In the genomic region with DNA sequence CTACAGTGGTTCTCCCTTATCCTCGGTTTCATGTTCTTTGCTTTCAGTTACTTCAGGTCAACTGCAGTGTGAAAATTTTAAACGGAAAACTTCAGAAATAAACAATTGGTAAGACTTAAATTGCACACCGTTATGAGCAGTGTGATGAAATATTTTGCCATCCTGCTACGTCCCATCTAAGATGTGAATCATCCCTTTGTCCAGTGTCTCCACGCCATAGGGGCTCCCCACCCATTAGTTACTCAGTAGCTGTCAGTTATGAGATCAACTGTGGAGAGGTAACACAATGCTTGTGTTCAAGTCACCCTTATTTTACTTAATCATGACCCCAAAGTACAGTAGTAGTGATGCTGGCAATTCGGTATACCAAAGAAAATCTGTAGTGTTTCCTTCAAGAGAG, we compare ENCODE assay signal across 12 cellular contexts. TPM values are rescaled to one million over a fixed set of nuclear protein-coding genes. Genes with fewer than 3 reads are reported as not detected.
A peak's percentile ranks its signal among the peaks of the same experiment; 100 is the strongest.
DNase-seq lines count a peak whose midpoint lies in the region; ATAC-seq and TF ChIP-seq lines count a peak whose summit lies in the region.
"Had no signal": no experiment of that assay in that cellular context is flagged by ENCODE, and none has a peak within 500 bp of the region (broad histone marks: within the 10 kb centered on the region; RNA-seq: fewer than 3 reads in every experiment).

No MANE protein-coding gene starts in this region.

- DNase-seq in EL = peak; percentile 80
- DNase-seq in PC-3 = peak; percentile 54
- peak; percentile 83 for DNase-seq in choroid plexus epithelial cell (ENCODE audit: low read depth)
- DNase-seq in nephron progenitor cell = no peak
- DNase-seq in activated CD8-positive, alpha-beta T cell treated with anti-CD3 and anti-CD28 coated beads for 36 hours = no peak
- DNase-seq in neuronal stem cell (ENCODE audit: low spot score) = no peak
- DNase-seq: activated CD4-positive, alpha-beta T cell treated with anti-CD3 and anti-CD28 coated beads for 1 hour; CD4-positive, CD25-positive, alpha-beta regulatory T cell; KBM-7; NCI-H2081 had no signal

- no peak overlapping the region for H2BK12ac ChIP-seq in neuronal stem cell (ENCODE audit: low read length)

- TF ChIP-seq CTCF in PC-3 (conservative IDR thresholded peaks at IDR 0.05; ENCODE audit: low read depth, low read length) (no peak), choroid plexus epithelial cell (conservative IDR thresholded peaks at IDR 0.05; ENCODE audit: low read depth, low read length) (no peak), nephron (IDR thresholded peaks at IDR 0.05; ENCODE audit: unreplicated experiment in 3 of 3) (no peak), nephron progenitor cell (IDR thresholded peaks at IDR 0.05) (no peak)
- no peak for TF ChIP-seq CTCF in activated CD8-positive, alpha-beta T cell treated with anti-CD3 and anti-CD28 coated beads for 36 hours (IDR thresholded peaks at IDR 0.05)

- H3K4me3 ChIP-seq in PC-3 (ENCODE audit: low read length) (no peak overlapping the region), choroid plexus epithelial cell (ENCODE audit: low read depth, low read length) (no peak overlapping the region), neuronal stem cell (ENCODE audit: low read length in 2 of 2) (no peak overlapping the region)

- H3K79me2 ChIP-seq in PC-3 (ENCODE audit: low read length) = peaks cover 86% of the 10 kb centered on the region

- H3K27me3 ChIP-seq in PC-3 (ENCODE audit: low read length) (no peaks in the 10 kb centered on the region), neuronal stem cell (ENCODE audit: control insufficient read depth in 3 of 3, insufficient read depth in 3 of 3, low read depth in 1 of 3, low read length in 3 of 3) (no peaks in the 10 kb centered on the region)

- intact Hi-C loops in PC-3 (cut with micrococcal nuclease) = loop anchor here (5.0 kb wide), 2 partner anchors 42 to 157 kb away; no protein-coding TSS in a partner anchor
- intact Hi-C loops in activated CD8-positive, alpha-beta T cell treated with anti-CD3 and anti-CD28 coated beads for 36 hours (cut with micrococcal nuclease) = no loop called here

- H3K9me3 ChIP-seq in PC-3 (ENCODE audit: low read length) (no peaks in the 10 kb centered on the region), neuronal stem cell (replicated peaks in 1 of 2; ENCODE audit: control insufficient read depth in 2 of 2, insufficient read depth in 1 of 2, low read depth in 1 of 2, low read length in 2 of 2) (peaks cover 0 to 10% of the 10 kb centered on the region in 2 donors)

- no peak overlapping the region for H3K4ac ChIP-seq in neuronal stem cell (ENCODE audit: low read length)

- H2BK5ac ChIP-seq in neuronal stem cell (ENCODE audit: low read length) = no peak overlapping the region

- no peak overlapping the region for H2AK5ac ChIP-seq in neuronal stem cell (ENCODE audit: low read depth, low read length)

- no peak overlapping the region for H2BK120ac ChIP-seq in neuronal stem cell (ENCODE audit: low read depth, low read length)

- no peak overlapping the region for H4K8ac ChIP-seq in neuronal stem cell (ENCODE audit: low read depth, low read length)

- peaks cover 4% of the 10 kb centered on the region for H3K9me3 Mint-ChIP-seq in nephron
- H3K9me3 Mint-ChIP-seq in nephron progenitor cell = peaks cover 10% of the 10 kb centered on the region
- H3K9me3 Mint-ChIP-seq in activated CD8-positive, alpha-beta T cell treated with anti-CD3 and anti-CD28 coated beads for 36 hours = no peaks in the 10 kb centered on the region

- CTCF ChIA-PET in PC-3 (lab: Charles Lee) = no interaction called here
- CTCF ChIA-PET in activated CD8-positive, alpha-beta T cell treated with anti-CD3 and anti-CD28 coated beads for 36 hours (lab: Charles Lee) = no interaction called here

- no peak overlapping the region for H3K27ac ChIP-seq in PC-3 (ENCODE audit: low read length)
- no peak overlapping the region for H3K27ac ChIP-seq in neuronal stem cell (replicated peaks; ENCODE audit: low read length)

- no peak overlapping the region for H3K18ac ChIP-seq in neuronal stem cell (ENCODE audit: low read length)

- peaks cover 2% of the 10 kb centered on the region for H3K36me3 ChIP-seq in PC-3 (ENCODE audit: low read depth, low read length)
- peaks cover 6 to 28% of the 10 kb centered on the region in 2 donors for H3K36me3 ChIP-seq in neuronal stem cell (replicated peaks in 1 of 2; ENCODE audit: control insufficient read depth in 2 of 2, insufficient read depth in 2 of 2, low read length in 2 of 2)

- H3K27me3 Mint-ChIP-seq in nephron (ENCODE audit: low read depth) (no peaks in the 10 kb centered on the region), nephron progenitor cell (ENCODE audit: low read depth, poor library complexity) (no peaks in the 10 kb centered on the region)
- peaks cover 16% of the 10 kb centered on the region for H3K27me3 Mint-ChIP-seq in activated CD8-positive, alpha-beta T cell treated with anti-CD3 and anti-CD28 coated beads for 36 hours
- H3K27me3 Mint-ChIP-seq: CD4-positive, CD25-positive, alpha-beta regulatory T cell had no signal

- H4K20me1 ChIP-seq in PC-3 (ENCODE audit: low read length) = peaks cover 52% of the 10 kb centered on the region

- H3K27ac Mint-ChIP-seq in nephron = peak overlapping the region in 2 of 3 experiments; percentile 7 to 65
- no peak overlapping the region for H3K27ac Mint-ChIP-seq in nephron progenitor cell
- H3K27ac Mint-ChIP-seq in activated CD8-positive, alpha-beta T cell treated with anti-CD3 and anti-CD28 coated beads for 36 hours = no peak overlapping the region
- H3K27ac Mint-ChIP-seq: CD4-positive, CD25-positive, alpha-beta regulatory T cell had no signal

- H3K23ac ChIP-seq in neuronal stem cell (ENCODE audit: low read depth, low read length, poor library complexity) = no peak overlapping the region

- H3K4me1 Mint-ChIP-seq in nephron = peaks cover 29% of the 10 kb centered on the region
- peaks cover 4% of the 10 kb centered on the region for H3K4me1 Mint-ChIP-seq in nephron progenitor cell
- no peaks in the 10 kb centered on the region for H3K4me1 Mint-ChIP-seq in activated CD8-positive, alpha-beta T cell treated with anti-CD3 and anti-CD28 coated beads for 36 hours (ENCODE audit: low read depth)
- H3K4me1 Mint-ChIP-seq: CD4-positive, CD25-positive, alpha-beta regulatory T cell had no signal

- H2AFZ ChIP-seq in PC-3 (ENCODE audit: low read length) (no peak overlapping the region), neuronal stem cell (ENCODE audit: low read length) (no peak overlapping the region)

- POLR2A ChIA-PET in PC-3 (lab: Charles Lee; ENCODE audit: unreplicated experiment) = no interaction called here
- POLR2A ChIA-PET in activated CD8-positive, alpha-beta T cell treated with anti-CD3 and anti-CD28 coated beads for 36 hours (lab: Charles Lee) = no interaction called here

- peak; percentile 39 for ATAC-seq in PC-3
- ATAC-seq in activated CD8-positive, alpha-beta T cell treated with anti-CD3 and anti-CD28 coated beads for 36 hours = no peak
- no peak for ATAC-seq in HG03457 (IDR thresholded peaks at IDR 0.05; ENCODE audit: unreplicated experiment)

- H3F3A ChIP-seq in PC-3 (ENCODE audit: low read length, unreplicated experiment) = peaks cover 4% of the 10 kb centered on the region

- H3K79me1 ChIP-seq in neuronal stem cell (ENCODE audit: low read depth, low read length) = peaks cover 1% of the 10 kb centered on the region

- no peak overlapping the region for H2BK15ac ChIP-seq in neuronal stem cell (ENCODE audit: low read length)

- H3K4me1 ChIP-seq in PC-3 (ENCODE audit: insufficient read depth, low read length) = peaks cover 34% of the 10 kb centered on the region
- H3K4me1 ChIP-seq in neuronal stem cell (ENCODE audit: control insufficient read depth in 2 of 2, insufficient read depth in 1 of 2, low read depth in 1 of 2, low read length in 2 of 2) = peaks cover 0 to 5% of the 10 kb centered on the region in 2 donors

- H3K9ac ChIP-seq in PC-3 (ENCODE audit: low read length) (no peak overlapping the region), neuronal stem cell (ENCODE audit: low read depth, low read length, poor library complexity) (no peak overlapping the region)

- H3K4me2 ChIP-seq in PC-3 (ENCODE audit: low read length) (no peak overlapping the region), neuronal stem cell (ENCODE audit: insufficient read depth, low read length, poor library complexity, severe bottlenecking) (no peak overlapping the region)

- BruUV-seq in PC-3 (replicated peaks; lab: Mats Ljungman, UMichigan) = no TSS peak

- WGBS in neuronal stem cell (ENCODE audit: extremely low coverage in 2 of 2, insufficient read length in 2 of 2, insufficient replicate concordance in 1 of 2), 2 donors = no CpG with 5 or more reads among the region's 6 CpGs

- H3K4me3 Mint-ChIP-seq in nephron (no peak overlapping the region), nephron progenitor cell (no peak overlapping the region)
- no peak overlapping the region for H3K4me3 Mint-ChIP-seq in activated CD8-positive, alpha-beta T cell treated with anti-CD3 and anti-CD28 coated beads for 36 hours
- H3K4me3 Mint-ChIP-seq: CD4-positive, CD25-positive, alpha-beta regulatory T cell had no signal

- H3K9me2 ChIP-seq in PC-3 (replicated peaks; ENCODE audit: low read length) = no peaks in the 10 kb centered on the region

- H3K36me3 Mint-ChIP-seq in nephron (ENCODE audit: low read depth) (peaks cover 27% of the 10 kb centered on the region), nephron progenitor cell (ENCODE audit: low read depth) (peaks cover 45% of the 10 kb centered on the region)
- H3K36me3 Mint-ChIP-seq in activated CD8-positive, alpha-beta T cell treated with anti-CD3 and anti-CD28 coated beads for 36 hours (ENCODE audit: low read depth) = no peaks in the 10 kb centered on the region
- H3K36me3 Mint-ChIP-seq: CD4-positive, CD25-positive, alpha-beta regulatory T cell had no signal

- no peak overlapping the region for H4K91ac ChIP-seq in neuronal stem cell (ENCODE audit: low read depth, low read length, poor library complexity)

- H3K14ac ChIP-seq in neuronal stem cell (ENCODE audit: low read length) = no peak overlapping the region

RNA-seq across cellular contexts. Expression of a gene that starts 47.4 kb away (rescaled TPM):
- 67.0 and 102 TPM in 2 replicates for total RNA-seq in PC-3 (2014; rRNA removed)
- not detected for total RNA-seq in activated CD8-positive, alpha-beta T cell treated with anti-CD3 and anti-CD28 coated beads for 36 hours
- polyA plus RNA-seq in neuronal stem cell (2013, experiment 1 of 2) = 57.3 TPM
- polyA plus RNA-seq in neuronal stem cell (2013, experiment 2 of 2) = 58.1 TPM
- total RNA-seq: CD4-positive, CD25-positive, alpha-beta regulatory T cell had no signal

Comparison
In these comparisons a context has a peak if more than half of its experiments do, and no peak if none do; other contexts are left out.
1. DNase-seq: peak in EL (single experiment), PC-3 (single experiment) and choroid plexus epithelial cell (single experiment); none in nephron progenitor cell (single experiment), activated CD8-positive, alpha-beta T cell treated with anti-CD3 and anti-CD28 coated beads for 36 hours (single experiment) and neuronal stem cell (single experiment).
2. H3K27ac Mint-ChIP-seq: peak in nephron (2 of 3); none in nephron progenitor cell (single experiment) and activated CD8-positive, alpha-beta T cell treated with anti-CD3 and anti-CD28 coated beads for 36 hours (single experiment).
3. RNA of a gene that starts 47.4 kb away (total RNA-seq): 67.0 to 102 TPM in PC-3; not detected in activated CD8-positive, alpha-beta T cell treated with anti-CD3 and anti-CD28 coated beads for 36 hours; every median in the first group is over 10 times any median in the second.